2 cellular contexts compared by ENCODE assay signal in genomic region chr18:47032945-47033344, GRCh38.
TF ChIP-seq lines count a peak whose summit lies in the region.

No MANE protein-coding gene starts in this region.

TF ChIP-seq in H1, 55 proteins besides CTCF, POLR2A, EP300 and RAD21 (continued from another document):
- TF ChIP-seq ZNF274 (IDR thresholded peaks at IDR 0.05; ENCODE audit: borderline replicate concordance, extremely low read depth, low read length): no peak
- TF ChIP-seq YY1 (IDR thresholded peaks at IDR 0.05; ENCODE audit: low read depth, low read length): no peak
- no peak for TF ChIP-seq KDM5A (IDR thresholded peaks at IDR 0.05; ENCODE audit: low read length)
- no peak for TF ChIP-seq CBX5 (IDR thresholded peaks at IDR 0.05; ENCODE audit: low read depth, low read length)
- no peak for TF ChIP-seq RBBP5 (IDR thresholded peaks at IDR 0.05; ENCODE audit: borderline replicate concordance, low read depth, low read length)
- no peak for TF ChIP-seq USF2 (IDR thresholded peaks at IDR 0.05; ENCODE audit: low read length)
- TF ChIP-seq JUN (IDR thresholded peaks at IDR 0.05; ENCODE audit: low read depth, low read length): no peak
- no peak for TF ChIP-seq PHF8 (conservative IDR thresholded peaks at IDR 0.05; ENCODE audit: low read depth, low read length)
- no peak for TF ChIP-seq TCF12 (IDR thresholded peaks at IDR 0.05; ENCODE audit: low read depth, low read length)
- TF ChIP-seq SIX5 (IDR thresholded peaks at IDR 0.05; ENCODE audit: low read depth, low read length): no peak
- TF ChIP-seq KDM1A (IDR thresholded peaks at IDR 0.05; ENCODE audit: borderline replicate concordance, low read length): no peak
- no peak for TF ChIP-seq BRCA1 (IDR thresholded peaks at IDR 0.05; ENCODE audit: low read depth, low read length)
- TF ChIP-seq SIRT6 (IDR thresholded peaks at IDR 0.05; ENCODE audit: low read length): no peak
- no peak for TF ChIP-seq FOSL1 (IDR thresholded peaks at IDR 0.05; ENCODE audit: insufficient read depth, low read depth, low read length)
- no peak for TF ChIP-seq POU5F1 (IDR thresholded peaks at IDR 0.05; ENCODE audit: low read depth, low read length)
- TF ChIP-seq NRF1 (IDR thresholded peaks at IDR 0.05; ENCODE audit: low read depth, low read length): no peak
- TF ChIP-seq ATF2 (IDR thresholded peaks at IDR 0.05; ENCODE audit: low read length): no peak

TF ChIP-seq in GM12891, 5 proteins besides CTCF, POLR2A, EP300 and RAD21 (continued from another document):
- no peak for TF ChIP-seq POLR2AphosphoS5 (IDR thresholded peaks at IDR 0.05; ENCODE audit: low read depth, low read length)
- no peak for TF ChIP-seq SPI1 (IDR thresholded peaks at IDR 0.05; ENCODE audit: low read depth, low read length)
- TF ChIP-seq TAF1 (IDR thresholded peaks at IDR 0.05; ENCODE audit: low read depth, low read length): no peak
- TF ChIP-seq PAX5 (IDR thresholded peaks at IDR 0.05; ENCODE audit: insufficient read depth, low read length, severe bottlenecking): no peak
